13 cellular contexts compared by ENCODE assay signal in genomic region chr7:28979791-28980190, GRCh38. TPM values are rescaled to one million over a fixed set of nuclear protein-coding genes. Genes with fewer than 3 reads are reported as not detected.
"Had no signal": no experiment of that assay in that cellular context is flagged by ENCODE, and none has a peak within 500 bp of the region (broad histone marks: within the 10 kb centered on the region; RNA-seq: fewer than 3 reads in every experiment).

No MANE protein-coding gene starts in this region.

- DNase-seq: activated CD4-positive, alpha-beta T cell treated with anti-CD3 and anti-CD28 coated beads, Interleukin-2, amount 50 U/mL, for 1 hour; activated naive CD8-positive, alpha-beta T cell treated with anti-CD3 and anti-CD28 coated beads for 36 hours; dorsolateral prefrontal cortex; endodermal cell; hypothalamus; kidney glomerular epithelial cell; lower lobe of right lung; ovary; SW 1271 had no signal

- H3K27me3 ChIP-seq: dorsolateral prefrontal cortex, ovary had no signal

- H3K9me3 ChIP-seq: lower lobe of right lung, ovary, thoracic aorta had no signal

- H3K4me3 ChIP-seq: dorsolateral prefrontal cortex, lower lobe of right lung, ovary, thoracic aorta had no signal

- H3K27ac ChIP-seq: lower lobe of right lung, ovary, thoracic aorta had no signal

- ATAC-seq: stimulated activated effector memory CD8-positive, alpha-beta T cell treated with anti-CD3 and anti-CD28 coated beads, Interleukin-12 subunit alpha, Interleukin-12 subunit beta, amount 100 ng/mL, for 72 hours had no signal

- H3K36me3 ChIP-seq: lower lobe of right lung, ovary, thoracic aorta had no signal

RNA-seq across cellular contexts. Expression of gene TRIL, which starts 21.7 kb away (rescaled TPM):
- total RNA-seq: activated CD8-positive, alpha-beta memory T cell treated with anti-CD3 and anti-CD28 coated beads for 36 hours; activated naive CD8-positive, alpha-beta T cell treated with anti-CD3 and anti-CD28 coated beads for 36 hours; T-helper 2 cell treated with Interferon-gamma antibody and Interleukin-4, amounts not matched to agents 100 ng/mL and 5 ng/mL, for 36 hours had no signal
